ENCODE assay signal across 11 cellular contexts in genomic region chr5:61362796-61363364, GRCh38. TPM values are rescaled to one million over a fixed set of nuclear protein-coding genes. Genes with fewer than 3 reads are reported as not detected.
DNase-seq lines count a peak whose midpoint lies in the region; ATAC-seq and TF ChIP-seq lines count a peak whose summit lies in the region.
"Had no signal": no experiment of that assay in that cellular context is flagged by ENCODE, and none has a peak within 500 bp of the region (broad histone marks: within the 10 kb centered on the region; RNA-seq: fewer than 3 reads in every experiment).

No MANE protein-coding gene starts in this region.

- POLR2A ChIA-PET in SK-N-SH (lab: Yijun Ruan, JAX): no interaction called here

- ATAC-seq in HG03039 (IDR thresholded peaks at IDR 0.05; ENCODE audit: unreplicated experiment): no peak
- ATAC-seq: gastrocnemius medialis had no signal

- H2AFZ ChIP-seq in SK-N-SH (ENCODE audit: low read depth): no peak overlapping the region

- H3K4me1 ChIP-seq in SK-N-SH (ENCODE audit: control insufficient read depth in 1 of 2, insufficient read depth in 2 of 2, low read depth in 1 of 2, low read length in 1 of 2): peaks cover 6 to 8% of the 10 kb centered on the region in 2 experiments; a peak in 3 of 4 replicates

- TF ChIP-seq EP300 in SK-N-SH (IDR thresholded peaks at IDR 0.05; ENCODE audit: borderline replicate concordance in 1 of 2, low read depth in 1 of 2, low read length in 1 of 2): no peak

- H3K9me3 ChIP-seq in SK-N-SH: no peaks in the 10 kb centered on the region
- H3K9me3 ChIP-seq: gastrocnemius medialis had no signal

- H3K27ac ChIP-seq in SK-N-SH (ENCODE audit: low read depth in 2 of 2, low read length in 1 of 2): no peak overlapping the region
- H3K27ac ChIP-seq: gastrocnemius medialis, HL-60 had no signal

- CTCF ChIA-PET in SK-N-SH (lab: Yijun Ruan, JAX): interaction anchor here (1.0 to 1.9 kb wide), 4 partner anchors 14 to 105 kb away, joined by 3 to 8 read pairs (median 4); no protein-coding TSS in a partner anchor

- no peak overlapping the region for H3K9ac ChIP-seq in SK-N-SH

- TF ChIP-seq CTCF in AG10803 (conservative IDR thresholded peaks at IDR 0.05; ENCODE audit: low read length) (peak; percentile 29), GM12873 (IDR thresholded peaks at IDR 0.05; ENCODE audit: insufficient read depth, low read depth, low read length, missing control alignments) (peak; percentile 35), SK-N-SH (IDR thresholded peaks at IDR 0.05) (peak; percentile 35)

- H3K9me2 ChIP-seq in SK-N-SH: no peaks in the 10 kb centered on the region

- H4K20me1 ChIP-seq in SK-N-SH (ENCODE audit: insufficient read depth): peaks cover 65% of the 10 kb centered on the region

- H3K36me3 ChIP-seq in SK-N-SH (replicated peaks in 1 of 2; ENCODE audit: control insufficient read depth in 1 of 2, insufficient read depth in 2 of 2, low read length in 1 of 2): no peaks in the 10 kb centered on the region
- H3K36me3 ChIP-seq: gastrocnemius medialis had no signal

- no peak overlapping the region for H3K4me3 ChIP-seq in AG10803 (ENCODE audit: low read length)
- no peak overlapping the region for H3K4me3 ChIP-seq in SK-N-SH (ENCODE audit: low read depth in 2 of 2, low read length in 1 of 2)
- H3K4me3 ChIP-seq: gastrocnemius medialis had no signal

- H3K4me2 ChIP-seq in SK-N-SH: no peak overlapping the region

- TF ChIP-seq RAD21 in SK-N-SH (IDR thresholded peaks at IDR 0.05; ENCODE audit: low read length): peak; percentile 53

- H3K79me2 ChIP-seq in SK-N-SH (ENCODE audit: insufficient read depth): peaks cover 80% of the 10 kb centered on the region

- H3K27me3 ChIP-seq in SK-N-SH (ENCODE audit: insufficient read depth): no peaks in the 10 kb centered on the region
- H3K27me3 ChIP-seq: gastrocnemius medialis had no signal

- 97% methylated on average over 2 of the region's 2 CpGs for WGBS in SK-N-SH (ENCODE audit: low lambda C conversion rate)

- H3F3A ChIP-seq in SK-N-SH (replicated peaks; ENCODE audit: insufficient read depth): peaks cover 4% of the 10 kb centered on the region

- DNase-seq in AG10803 (ENCODE audit: low read depth) (peak; percentile 6), SK-N-SH (no peak), hepatic stellate cell (ENCODE audit: low spot score) (peak; percentile 7), NOMO-1 treated with DMSO at 0.1 percent for 48 hours (lab: John Stamatoyannopoulos, UW; ENCODE audit: unreplicated experiment) (no peak), kidney tubule cell (ENCODE audit: low spot score) (no peak)
- DNase-seq in activated CD4-positive, CD25-positive, alpha-beta regulatory T cell (lab: John Stamatoyannopoulos, UW): no peak
- DNase-seq: gastrocnemius medialis, NCI-H226 had no signal

TF ChIP-seq in SK-N-SH, 30 proteins besides CTCF, POLR2A, EP300 and RAD21:
- TF ChIP-seq GABPA (IDR thresholded peaks at IDR 0.05; ENCODE audit: low read depth) (no peak), TEAD4 (IDR thresholded peaks at IDR 0.05; ENCODE audit: borderline replicate concordance, insufficient read depth) (no peak), FOXJ3 (CRISPR knock-in tag; IDR thresholded peaks at IDR 0.05) (no peak), GATA2 (CRISPR knock-in tag; IDR thresholded peaks at IDR 0.05) (no peak; the same call in 1 of the 2 replicates), REST (IDR thresholded peaks at IDR 0.05; ENCODE audit: low read depth, low read length) (no peak), MEF2A (IDR thresholded peaks at IDR 0.05; ENCODE audit: borderline replicate concordance, low read depth) (no peak), USF2 (IDR thresholded peaks at IDR 0.05; ENCODE audit: borderline replicate concordance, low read depth, low read length) (no peak), RFX5 (IDR thresholded peaks at IDR 0.05; ENCODE audit: low read length) (no peak), EZH2phosphoT487 (IDR thresholded peaks at IDR 0.05; ENCODE audit: borderline replicate concordance, low read depth) (no peak), ELF1 (IDR thresholded peaks at IDR 0.05) (no peak), JUND (IDR thresholded peaks at IDR 0.05) (no peak), RXRA (IDR thresholded peaks at IDR 0.05; ENCODE audit: borderline replicate concordance, low read depth) (no peak), FOSL2 (IDR thresholded peaks at IDR 0.05; ENCODE audit: borderline replicate concordance, low read depth) (no peak)

RNA-seq across cellular contexts. Expression of gene ZSWIM6, which starts 30.8 kb away (rescaled TPM):
- polyA plus RNA-seq in SK-N-SH (2012; rRNA removed): 7.4 and 9.8 TPM in 2 replicates
- 5.8 and 6.4 TPM in 2 replicates for polyA plus RNA-seq in SK-N-SH (2012; cell fraction: cytosol; rRNA removed)
- 13.4 and 24.6 TPM in 2 replicates for polyA plus RNA-seq in SK-N-SH (2012; cell fraction: nucleus; rRNA removed)

Comparison
In these comparisons a context has a peak if more than half of its experiments do, and no peak if none do; other contexts are left out.
1. DNase-seq: peak in AG10803 (single experiment) and hepatic stellate cell (single experiment); none in SK-N-SH (single experiment), NOMO-1 treated with DMSO at 0.1 percent for 48 hours (single experiment), kidney tubule cell (single experiment) and activated CD4-positive, CD25-positive, alpha-beta regulatory T cell (0 of 4).
2. Peak in every context shown above with its lines, with median percentiles within 50 percentile points of each other: CTCF ChIP-seq.